Comparison of ENCODE assay signal across 1 cellular context in the genomic region with DNA sequence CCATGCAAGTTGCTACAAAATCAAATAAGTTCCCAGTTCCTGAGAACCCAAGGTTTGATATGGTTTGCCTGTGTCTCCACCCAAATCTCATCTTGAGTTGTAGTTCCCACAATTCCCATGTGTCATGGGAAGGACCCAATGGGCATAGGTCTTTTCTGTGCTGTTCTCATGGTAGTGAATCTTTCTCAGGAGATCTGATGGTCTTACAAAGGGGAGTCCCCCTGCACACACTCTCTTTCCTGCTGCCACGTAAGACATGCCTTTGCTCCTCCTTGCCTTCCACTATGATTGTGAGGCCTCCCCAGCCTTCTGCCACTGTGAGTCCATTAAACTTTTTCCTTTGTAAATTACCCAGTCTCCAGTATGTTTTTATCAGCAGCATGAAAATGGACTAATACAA.
TF ChIP-seq lines count a peak whose summit lies in the region.

No MANE protein-coding gene starts in this region.

TF ChIP-seq in IMR-90, 13 proteins besides CTCF, POLR2A, EP300 and RAD21:
- TF ChIP-seq BHLHE40 (IDR thresholded peaks at IDR 0.05; ENCODE audit: low read depth, low read length): no peak
